In genomic region chr1:67760030-67760821, GRCh38 we compare ENCODE assay signal across 8 cellular contexts.
A peak's percentile ranks its signal among the peaks of the same experiment; 100 is the strongest.
DNase-seq lines count a peak whose midpoint lies in the region; ATAC-seq and TF ChIP-seq lines count a peak whose summit lies in the region.

No MANE protein-coding gene starts in this region.

- ATAC-seq in GM18873 (IDR thresholded peaks at IDR 0.05; ENCODE audit: low FRiP score, unreplicated experiment) = peak; percentile 99
- ATAC-seq in HG03066 (IDR thresholded peaks at IDR 0.05; ENCODE audit: low read depth, unreplicated experiment) = peak; percentile 100
- peak; percentile 72 to 79 for ATAC-seq in lower lobe of right lung

- no peaks in the 10 kb centered on the region for H3K36me3 ChIP-seq in lower lobe of right lung

- H3K9me3 ChIP-seq in lower lobe of right lung = no peaks in the 10 kb centered on the region

- TF ChIP-seq CTCF in lower lobe of right lung (IDR thresholded peaks at IDR 0.05) = peak; percentile 87

- H3K27me3 ChIP-seq in lower lobe of right lung (ENCODE audit: low read depth) = no peaks in the 10 kb centered on the region

- intact Hi-C loops in lower lobe of right lung (cut with DNase I) = no loop called here

- H3K4me3 ChIP-seq in lower lobe of right lung = no peak overlapping the region

- peaks cover 13% of the 10 kb centered on the region for H3K4me1 ChIP-seq in lower lobe of right lung

- no peak overlapping the region for H3K27ac ChIP-seq in lower lobe of right lung

- DNase-seq in AG20443 (ENCODE audit: low spot score) (peak; percentile 72), NCI-H2196 (lab: John Stamatoyannopoulos, UW; ENCODE audit: unreplicated experiment) (peak; percentile 78), dermis blood vessel endothelial cell (peak; percentile 85), lower lobe of right lung (peak; percentile 53)
- DNase-seq in activated CD4-positive, alpha-beta T cell treated with anti-CD3 and anti-CD28 coated beads for 4 hours = peak; percentile 62 to 69
- DNase-seq in stimulated activated CD8-positive, alpha-beta memory T cell treated with anti-CD3 and anti-CD28 coated beads, Interleukin-2, amount 100 ng/mL, for 1 hour (ENCODE audit: low read depth in 2 of 2) = peak; percentile 15 to 26

Comparison
In these comparisons a context has a peak if more than half of its experiments do, and no peak if none do; other contexts are left out.
1. DNase-seq: peak in every context shown above with its lines; median percentile 85 in dermis blood vessel endothelial cell; 78 in NCI-H2196; 72 in AG20443; 66 in activated CD4-positive, alpha-beta T cell treated with anti-CD3 and anti-CD28 coated beads for 4 hours; 53 in lower lobe of right lung; 20 in stimulated activated CD8-positive, alpha-beta memory T cell treated with anti-CD3 and anti-CD28 coated beads, Interleukin-2, amount 100 ng/mL, for 1 hour.